ENCODE assay signal across 12 cellular contexts in genomic region chr16:11624645-11625607, GRCh38. TPM values are rescaled to one million over a fixed set of nuclear protein-coding genes. Genes with fewer than 3 reads are reported as not detected.
DNase-seq lines count a peak whose midpoint lies in the region; ATAC-seq and TF ChIP-seq lines count a peak whose summit lies in the region.
"Had no signal": no experiment of that assay in that cellular context is flagged by ENCODE, and none has a peak within 500 bp of the region (broad histone marks: within the 10 kb centered on the region; RNA-seq: fewer than 3 reads in every experiment).

No MANE protein-coding gene starts in this region.

- no peak for ATAC-seq in activated naive CD8-positive, alpha-beta T cell treated with anti-CD3 and anti-CD28 coated beads, Interleukin-2, amount 10 ng/mL, durations not matched to agents 7 days and 5 days (ENCODE audit: low read depth)
- ATAC-seq in activated naive CD8-positive, alpha-beta T cell treated with anti-CD3 and anti-CD28 coated beads, Interleukin-2, amount 50 U/mL, for 24 hours: no peak
- no peak for ATAC-seq in RWPE2 (ENCODE audit: low read depth)
- peak; percentile 19 for ATAC-seq in aorta (ENCODE audit: low FRiP score)

- H3K4me1 Mint-ChIP-seq in activated naive CD8-positive, alpha-beta T cell treated with anti-CD3 and anti-CD28 coated beads, Interleukin-2, amount 10 ng/mL, durations not matched to agents 7 days and 5 days: peaks cover 47% of the 10 kb centered on the region
- peaks cover 68% of the 10 kb centered on the region for H3K4me1 Mint-ChIP-seq in activated naive CD8-positive, alpha-beta T cell treated with anti-CD3 and anti-CD28 coated beads, Interleukin-2, amount 50 U/mL, for 24 hours

- peaks cover 3% of the 10 kb centered on the region for H3K9me3 Mint-ChIP-seq in activated naive CD8-positive, alpha-beta T cell treated with anti-CD3 and anti-CD28 coated beads, Interleukin-2, amount 10 ng/mL, durations not matched to agents 7 days and 5 days
- H3K9me3 Mint-ChIP-seq in activated naive CD8-positive, alpha-beta T cell treated with anti-CD3 and anti-CD28 coated beads, Interleukin-2, amount 50 U/mL, for 24 hours: peaks cover 6% of the 10 kb centered on the region

- H3K36me3 ChIP-seq in RWPE2 (ENCODE audit: low read depth): no peaks in the 10 kb centered on the region
- no peaks in the 10 kb centered on the region for H3K36me3 ChIP-seq in liver (ENCODE audit: control insufficient read depth in 4 of 4, insufficient read depth in 3 of 4, low read depth in 1 of 4, low read length in 3 of 4)
- no peaks in the 10 kb centered on the region for H3K36me3 ChIP-seq in aorta (ENCODE audit: control insufficient read depth in 1 of 2, insufficient read depth in 2 of 2, low read length in 1 of 2)
- H3K36me3 ChIP-seq: BE2C, heart right ventricle had no signal

- H3K27ac ChIP-seq in RWPE2 (ENCODE audit: poor library complexity, severe bottlenecking) (peak overlapping the region; percentile 97), liver (ENCODE audit: low read depth in 1 of 2, low read length in 2 of 2) (no peak overlapping the region), aorta (ENCODE audit: low read depth in 1 of 2, low read length in 2 of 2) (no peak overlapping the region)
- H3K27ac ChIP-seq: VCaP had no signal

- H3K36me3 Mint-ChIP-seq in activated naive CD8-positive, alpha-beta T cell treated with anti-CD3 and anti-CD28 coated beads, Interleukin-2, amount 10 ng/mL, durations not matched to agents 7 days and 5 days: peaks cover 4% of the 10 kb centered on the region
- H3K36me3 Mint-ChIP-seq in activated naive CD8-positive, alpha-beta T cell treated with anti-CD3 and anti-CD28 coated beads, Interleukin-2, amount 50 U/mL, for 24 hours (ENCODE audit: low read depth): peaks cover 4% of the 10 kb centered on the region

- H3K4me3 ChIP-seq in RWPE2 (ENCODE audit: severe bottlenecking) (no peak overlapping the region), liver (ENCODE audit: low read depth in 1 of 3, low read length in 3 of 3) (no peak overlapping the region), aorta (ENCODE audit: low read length in 2 of 2) (no peak overlapping the region)
- H3K4me3 ChIP-seq: heart right ventricle had no signal

- no peaks in the 10 kb centered on the region for H3K27me3 ChIP-seq in RWPE2 (ENCODE audit: insufficient read depth, poor library complexity, severe bottlenecking)
- no peaks in the 10 kb centered on the region for H3K27me3 ChIP-seq in liver (ENCODE audit: control insufficient read depth in 4 of 4, insufficient read depth in 4 of 4, low read length in 3 of 4)
- no peaks in the 10 kb centered on the region for H3K27me3 ChIP-seq in aorta (ENCODE audit: control insufficient read depth in 1 of 2, insufficient read depth in 2 of 2, low read length in 1 of 2)
- H3K27me3 ChIP-seq: BE2C, heart right ventricle had no signal

- intact Hi-C loops in aorta (cut with DNase I): no loop called here

- H3K9ac ChIP-seq in liver (ENCODE audit: low read depth in 1 of 2, low read length in 2 of 2): no peak overlapping the region

- H3K4me1 ChIP-seq in RWPE2 (ENCODE audit: insufficient read depth, poor library complexity, severe bottlenecking) (peaks cover 21% of the 10 kb centered on the region), liver (ENCODE audit: control insufficient read depth in 4 of 4, insufficient read depth in 4 of 4, low read length in 3 of 4) (no peaks in the 10 kb centered on the region), aorta (ENCODE audit: control insufficient read depth in 1 of 2, insufficient read depth in 2 of 2, low read length in 2 of 2) (peaks cover 0 to 2% of the 10 kb centered on the region in 2 donors)
- H3K4me1 ChIP-seq: BE2C had no signal

- DNase-seq in activated naive CD8-positive, alpha-beta T cell treated with anti-CD3 and anti-CD28 coated beads, Interleukin-2, amount 10 ng/mL, durations not matched to agents 7 days and 5 days: no peak
- DNase-seq in activated naive CD8-positive, alpha-beta T cell treated with anti-CD3 and anti-CD28 coated beads, Interleukin-2, amount 50 U/mL, for 24 hours: no peak
- DNase-seq in RWPE2 (ENCODE audit: low spot score) (no peak), aorta (no peak), dermis blood vessel endothelial cell (no peak), SHP77 treated with DMSO at 0.1 percent for 48 hours (lab: John Stamatoyannopoulos, UW) (no peak), NCI-H2081 treated with DMSO at 0.1 percent for 48 hours (lab: John Stamatoyannopoulos, UW) (no peak)
- DNase-seq: BE2C; heart right ventricle; NK-92 treated with Interleukin-12 subunit alpha and Interleukin-12 subunit beta, amount 100 ng/mL, for 24 hours had no signal

- peak overlapping the region; percentile 10 for H3K4me3 Mint-ChIP-seq in activated naive CD8-positive, alpha-beta T cell treated with anti-CD3 and anti-CD28 coated beads, Interleukin-2, amount 10 ng/mL, durations not matched to agents 7 days and 5 days
- no peak overlapping the region for H3K4me3 Mint-ChIP-seq in activated naive CD8-positive, alpha-beta T cell treated with anti-CD3 and anti-CD28 coated beads, Interleukin-2, amount 50 U/mL, for 24 hours

- peaks cover 2% of the 10 kb centered on the region for H3K27me3 Mint-ChIP-seq in activated naive CD8-positive, alpha-beta T cell treated with anti-CD3 and anti-CD28 coated beads, Interleukin-2, amount 10 ng/mL, durations not matched to agents 7 days and 5 days
- no peaks in the 10 kb centered on the region for H3K27me3 Mint-ChIP-seq in activated naive CD8-positive, alpha-beta T cell treated with anti-CD3 and anti-CD28 coated beads, Interleukin-2, amount 50 U/mL, for 24 hours

- H3K27ac Mint-ChIP-seq in activated naive CD8-positive, alpha-beta T cell treated with anti-CD3 and anti-CD28 coated beads, Interleukin-2, amount 10 ng/mL, durations not matched to agents 7 days and 5 days: peak overlapping the region; percentile 67
- no peak overlapping the region for H3K27ac Mint-ChIP-seq in activated naive CD8-positive, alpha-beta T cell treated with anti-CD3 and anti-CD28 coated beads, Interleukin-2, amount 50 U/mL, for 24 hours

- TF ChIP-seq RAD21 in liver (IDR thresholded peaks at IDR 0.05): no peak

- H3K9me3 ChIP-seq in RWPE2 (ENCODE audit: severe bottlenecking) (no peaks in the 10 kb centered on the region), liver (ENCODE audit: control insufficient read depth in 4 of 4, low read length in 3 of 4) (no peaks in the 10 kb centered on the region), aorta (ENCODE audit: control insufficient read depth, low read length) (no peaks in the 10 kb centered on the region)
- H3K9me3 ChIP-seq: BE2C had no signal

- TF ChIP-seq CTCF in RWPE2 (IDR thresholded peaks at IDR 0.05; ENCODE audit: poor library complexity, severe bottlenecking): no peak
- TF ChIP-seq CTCF in liver (IDR thresholded peaks at IDR 0.05; ENCODE audit: low read depth, low read length, missing input control): no peak

- WGBS in liver: 87% methylated on average over 16 of the region's 16 CpGs
- WGBS in aorta, 2 donors: 88 to 93% methylated on average over 16 of the region's 16 CpGs

- POLR2A ChIA-PET in activated naive CD8-positive, alpha-beta T cell treated with anti-CD3 and anti-CD28 coated beads, Interleukin-2, amount 10 ng/mL, durations not matched to agents 7 days and 5 days (lab: Charles Lee): interaction anchor here (1.0 kb wide), 1 partner anchor 34 kb away, joined by 3 read pairs; no protein-coding TSS in a partner anchor

TF ChIP-seq in liver, 16 proteins besides CTCF, POLR2A, EP300 and RAD21:
- peak; percentile 13 for TF ChIP-seq YY1 (IDR thresholded peaks at IDR 0.05)
- TF ChIP-seq HNF4A (conservative IDR thresholded peaks at IDR 0.05): no peak

RNA-seq across cellular contexts. Expression of gene LITAF, which starts 38.2 kb away (rescaled TPM):
- 100 to 1,000 TPM; 109 TPM for total RNA-seq in activated naive CD8-positive, alpha-beta T cell treated with anti-CD3 and anti-CD28 coated beads, Interleukin-2, amount 10 ng/mL, durations not matched to agents 7 days and 5 days
- 10 to 100 TPM in 1 of 2 donors, 1 to 10 TPM in 1; 5.2 to 14.0 TPM for total RNA-seq in liver
- 10 to 100 TPM; 58.1 to 65.2 TPM for polyA plus RNA-seq in liver
- total RNA-seq in aorta: 100 to 1,000 TPM; 145 to 157 TPM
- 100 to 1,000 TPM in 1 of 2 donors, 10 to 100 TPM in 1; 83.1 to 137 TPM for polyA plus RNA-seq in aorta
- 3.6 and 5.6 TPM in 2 replicates for total RNA-seq in dermis blood vessel endothelial cell

RNA-seq across cellular contexts. Expression of gene SNN, which starts 43.3 kb away (rescaled TPM):
- 10 to 100 TPM; 30.1 to 31.8 TPM for total RNA-seq in activated naive CD8-positive, alpha-beta T cell treated with anti-CD3 and anti-CD28 coated beads, Interleukin-2, amount 10 ng/mL, durations not matched to agents 7 days and 5 days
- 1 to 10 TPM; 5.7 to 6.2 TPM for total RNA-seq in liver
- 1 to 10 TPM; 2.5 to 5.0 TPM for polyA plus RNA-seq in liver
- total RNA-seq in aorta: 10 to 100 TPM; 15.1 to 15.9 TPM
- 10 to 100 TPM; 13.0 to 15.5 TPM for polyA plus RNA-seq in aorta
- total RNA-seq in dermis blood vessel endothelial cell: 34.4 and 56.7 TPM in 2 replicates

Comparison
In these comparisons a context has a peak if more than half of its experiments do, and no peak if none do; other contexts are left out.
1. RNA of gene LITAF, which starts 38.2 kb away (total RNA-seq): 145 to 157 TPM in aorta and 109 TPM in activated naive CD8-positive, alpha-beta T cell treated with anti-CD3 and anti-CD28 coated beads, Interleukin-2, amount 10 ng/mL, durations not matched to agents 7 days and 5 days; 5.2 to 14.0 TPM in liver and 3.6 to 5.6 TPM in dermis blood vessel endothelial cell; every median in the first group is over 4 times any median in the second.